ENCODE assay signal across 1 cellular context in the genomic region with DNA sequence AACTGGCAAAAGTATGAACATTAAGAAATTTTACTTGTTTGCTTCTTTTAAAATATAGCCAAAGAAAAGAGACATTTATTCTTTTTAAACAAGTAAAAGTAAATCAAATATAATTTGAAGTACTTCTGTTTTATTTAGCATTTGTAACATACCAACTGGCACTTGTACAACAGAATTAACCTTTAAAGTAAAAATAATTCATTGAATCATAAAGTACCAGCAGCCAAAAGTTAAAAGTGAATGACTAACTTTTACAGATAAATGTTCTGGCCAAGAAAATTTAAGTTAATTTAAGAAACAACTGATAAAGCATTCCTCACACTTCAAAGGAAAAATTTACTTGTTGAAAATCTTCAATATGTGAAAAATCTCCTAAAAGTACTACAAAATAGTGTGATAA.
TF ChIP-seq lines count a peak whose summit lies in the region.

No MANE protein-coding gene starts in this region.

TF ChIP-seq in IMR-90, 13 proteins besides CTCF, POLR2A, EP300 and RAD21 (continued from another document):
- TF ChIP-seq, protein P1, sequence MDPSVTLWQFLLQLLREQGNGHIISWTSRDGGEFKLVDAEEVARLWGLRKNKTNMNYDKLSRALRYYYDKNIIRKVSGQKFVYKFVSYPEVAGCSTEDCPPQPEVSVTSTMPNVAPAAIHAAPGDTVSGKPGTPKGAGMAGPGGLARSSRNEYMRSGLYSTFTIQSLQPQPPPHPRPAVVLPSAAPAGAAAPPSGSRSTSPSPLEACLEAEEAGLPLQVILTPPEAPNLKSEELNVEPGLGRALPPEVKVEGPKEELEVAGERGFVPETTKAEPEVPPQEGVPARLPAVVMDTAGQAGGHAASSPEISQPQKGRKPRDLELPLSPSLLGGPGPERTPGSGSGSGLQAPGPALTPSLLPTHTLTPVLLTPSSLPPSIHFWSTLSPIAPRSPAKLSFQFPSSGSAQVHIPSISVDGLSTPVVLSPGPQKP (IDR thresholded peaks at IDR 0.05; ENCODE audit: borderline replicate concordance, low read depth, low read length) = no peak
- TF ChIP-seq SMC3 (IDR thresholded peaks at IDR 0.05; ENCODE audit: low read depth, low read length) (no peak), CEBPB (IDR thresholded peaks at IDR 0.05; ENCODE audit: low read depth, low read length) (no peak), MXI1 (IDR thresholded peaks at IDR 0.05; ENCODE audit: borderline replicate concordance, low read depth, low read length) (no peak), RCOR1 (IDR thresholded peaks at IDR 0.05; ENCODE audit: insufficient replicate concordance, low read length) (no peak), RFX5 (IDR thresholded peaks at IDR 0.05; ENCODE audit: low read depth, low read length) (no peak), NFE2L2 (IDR thresholded peaks at IDR 0.05; ENCODE audit: low read depth, low read length) (no peak), BHLHE40 (IDR thresholded peaks at IDR 0.05; ENCODE audit: low read depth, low read length) (no peak), FOS (IDR thresholded peaks at IDR 0.05; ENCODE audit: low read depth, low read length) (no peak), MAFK (IDR thresholded peaks at IDR 0.05; ENCODE audit: low read depth, low read length) (no peak)
- TF ChIP-seq, protein P2, sequence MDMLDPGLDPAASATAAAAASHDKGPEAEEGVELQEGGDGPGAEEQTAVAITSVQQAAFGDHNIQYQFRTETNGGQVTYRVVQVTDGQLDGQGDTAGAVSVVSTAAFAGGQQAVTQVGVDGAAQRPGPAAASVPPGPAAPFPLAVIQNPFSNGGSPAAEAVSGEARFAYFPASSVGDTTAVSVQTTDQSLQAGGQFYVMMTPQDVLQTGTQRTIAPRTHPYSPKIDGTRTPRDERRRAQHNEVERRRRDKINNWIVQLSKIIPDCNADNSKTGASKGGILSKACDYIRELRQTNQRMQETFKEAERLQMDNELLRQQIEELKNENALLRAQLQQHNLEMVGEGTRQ (IDR thresholded peaks at IDR 0.05; ENCODE audit: low read depth, low read length) = no peak
